In the genomic region with DNA sequence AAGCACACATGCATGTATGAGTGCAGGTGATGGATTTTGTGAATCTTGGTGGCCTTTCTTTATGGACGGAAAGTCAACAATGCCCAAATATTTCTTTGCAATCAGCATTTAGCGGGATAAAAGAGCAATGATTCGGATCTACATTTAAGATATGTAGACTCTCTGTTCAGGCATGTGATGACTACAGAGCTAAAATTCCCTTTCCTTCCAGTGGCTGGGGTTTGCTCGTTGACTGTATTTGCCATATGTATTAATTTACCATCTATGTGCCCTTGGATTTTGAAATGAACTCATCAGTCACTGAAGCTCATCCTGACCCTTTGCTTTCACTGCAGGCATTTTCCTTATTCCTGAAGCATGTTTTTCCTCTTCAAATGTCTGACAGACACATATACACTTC, we compare ENCODE assay signal across 16 cellular contexts. TPM values are rescaled to one million over a fixed set of nuclear protein-coding genes. Genes with fewer than 3 reads are reported as not detected.
DNase-seq lines count a peak whose midpoint lies in the region; ATAC-seq, FAIRE-seq and TF ChIP-seq lines count a peak whose summit lies in the region.
"Had no signal": no experiment of that assay in that cellular context is flagged by ENCODE, and none has a peak within 500 bp of the region (broad histone marks: within the 10 kb centered on the region; RNA-seq: fewer than 3 reads in every experiment).

No MANE protein-coding gene starts in this region.

- TF ChIP-seq CTCF in HCT116 (IDR thresholded peaks at IDR 0.05 in 2 of 3, conservative IDR thresholded peaks at IDR 0.05 in 1 of 3; ENCODE audit: borderline replicate concordance in 1 of 3, insufficient read depth in 1 of 3, low read depth in 2 of 3, low read length in 2 of 3) (no peak), mammary epithelial cell (conservative IDR thresholded peaks at IDR 0.05 in 1 of 2, IDR thresholded peaks at IDR 0.05 in 1 of 2; ENCODE audit: extremely low read depth in 1 of 2, insufficient read depth in 1 of 2, low read depth in 1 of 2, low read length in 2 of 2) (no peak), keratinocyte (optimal IDR thresholded peaks at IDR 0.05 in 1 of 3, IDR thresholded peaks at IDR 0.05 in 1 of 3, conservative IDR thresholded peaks at IDR 0.05 in 1 of 3; ENCODE audit: extremely low read depth in 1 of 3, insufficient read depth in 2 of 3, low read length in 3 of 3) (no peak)

- no peak for TF ChIP-seq RAD21 in HCT116 (IDR thresholded peaks at IDR 0.05; ENCODE audit: low read depth)

- no TSS peak for BruUV-seq in HCT116 (replicated peaks; lab: Mats Ljungman, UMichigan)
- BruUV-seq in mammary epithelial cell (replicated peaks; lab: Mats Ljungman, UMichigan) = no TSS peak

- dilution Hi-C loops in mammary epithelial cell (cut with HindIII; ENCODE audit: low sequenced_read_pairs) = loop anchor here (5.0 to 10.0 kb wide), 4 partner anchors 35 to 438 kb away; no protein-coding TSS in a partner anchor
- dilution Hi-C loops in keratinocyte (cut with MboI; ENCODE audit: extremely low pct_ligation_motif_present, low sequenced_read_pairs) = no loop called here

- ATAC-seq in HCT116 = no peak
- ATAC-seq in GM19452 (IDR thresholded peaks at IDR 0.05; ENCODE audit: unreplicated experiment) = no peak
- ATAC-seq in GM18870 (IDR thresholded peaks at IDR 0.05; ENCODE audit: unreplicated experiment) = no peak

- in situ Hi-C loops in mammary epithelial cell (cut with MboI; ENCODE audit: low sequenced_read_pairs in 2 of 2) = loop anchor here (5.0 to 25.0 kb wide), 3 partner anchors 55 to 445 kb away; no protein-coding TSS in a partner anchor

- no peaks in the 10 kb centered on the region for H3K9me2 ChIP-seq in HCT116 (ENCODE audit: insufficient read depth)

- TF ChIP-seq POLR2A in HCT116 (IDR thresholded peaks at IDR 0.05; ENCODE audit: borderline replicate concordance, extremely low read depth, insufficient read depth, insufficient read length) = no peak

- no peaks in the 10 kb centered on the region for H3K9me3 ChIP-seq in HCT116 (ENCODE audit: control insufficient read depth in 1 of 2, insufficient read depth in 1 of 2, low read depth in 1 of 2, low read length in 2 of 2)
- H3K9me3 ChIP-seq in mammary epithelial cell (replicated peaks; ENCODE audit: insufficient read depth, low read length) = no peaks in the 10 kb centered on the region
- H3K9me3 ChIP-seq in keratinocyte (ENCODE audit: control insufficient read depth, low read depth, low read length) = no peaks in the 10 kb centered on the region

- intact Hi-C loops in HCT116 (cut with micrococcal nuclease) (loop anchor here (5.0 to 10.0 kb wide), 2 partner anchors 402 to 445 kb away; no protein-coding TSS in a partner anchor), mammary epithelial cell (cut with micrococcal nuclease) (loop anchor here (1.0 kb wide), 1 partner anchor 81 kb away; no protein-coding TSS in a partner anchor)

- peak overlapping the region; percentile 13; the same call in 1 of the 2 replicates for H3K4me2 ChIP-seq in HCT116 (ENCODE audit: low read length)
- peak overlapping the region; percentile 96 for H3K4me2 ChIP-seq in mammary epithelial cell (ENCODE audit: insufficient read depth, low read depth, low read length)
- peak overlapping the region; percentile 77 for H3K4me2 ChIP-seq in keratinocyte (ENCODE audit: control insufficient read depth, extremely low read depth, insufficient read depth, low read depth, low read length)

- H3K9me1 ChIP-seq in keratinocyte (ENCODE audit: control insufficient read depth, extremely low read depth, insufficient read depth, low read length) = no peaks in the 10 kb centered on the region

- H4K20me1 ChIP-seq in HCT116 (ENCODE audit: insufficient read depth) = no peaks in the 10 kb centered on the region
- H4K20me1 ChIP-seq in mammary epithelial cell (ENCODE audit: insufficient read depth, low read length) = no peaks in the 10 kb centered on the region
- H4K20me1 ChIP-seq in keratinocyte (ENCODE audit: control insufficient read depth, extremely low read depth, insufficient read depth, low read length) = no peaks in the 10 kb centered on the region

- no peak for FAIRE-seq in keratinocyte (lab: Jason Lieb, UNC)

- CTCF ChIA-PET in HCT116 (lab: Charles Lee) (no interaction called here), mammary epithelial cell (lab: Charles Lee; ENCODE audit: low non-redundant PET) (interaction anchor here (0.6 to 1.7 kb wide), 5 partner anchors 99 to 1464 kb away, joined by 5 to 13 read pairs (median 6); no protein-coding TSS in a partner anchor)

- H2AFZ ChIP-seq in HCT116 (ENCODE audit: low read depth, low read length, poor library complexity, severe bottlenecking) (no peak overlapping the region), mammary epithelial cell (ENCODE audit: low read depth, low read length) (no peak overlapping the region), keratinocyte (ENCODE audit: control insufficient read depth, low read length) (no peak overlapping the region)

- H3K36me3 ChIP-seq in HCT116 (ENCODE audit: control insufficient read depth in 1 of 2, insufficient read depth in 2 of 2, low read length in 2 of 2) (peaks cover 3 to 45% of the 10 kb centered on the region in 2 experiments; a peak in 2 of 4 replicates), mammary epithelial cell (ENCODE audit: insufficient read depth, low read length) (peaks cover 7% of the 10 kb centered on the region), keratinocyte (ENCODE audit: control insufficient read depth in 2 of 2, extremely low read depth in 1 of 2, insufficient read depth in 2 of 2, low read length in 2 of 2) (peaks cover 1 to 8% of the 10 kb centered on the region in 2 experiments)

- POLR2A ChIA-PET in HCT116 (lab: Charles Lee) = no interaction called here

- peak overlapping the region; percentile 70 for H3K27ac ChIP-seq in HCT116 (ENCODE audit: low read depth, low read length)
- H3K27ac ChIP-seq in mammary epithelial cell (ENCODE audit: insufficient read depth, low read depth, low read length) = peak overlapping the region; percentile 67
- peak overlapping the region; percentile 37 for H3K27ac ChIP-seq in keratinocyte (ENCODE audit: control insufficient read depth, insufficient read depth, low read length)
- peak overlapping the region; percentile 97 for H3K27ac ChIP-seq in temporal lobe (ENCODE audit: low read depth, low read length)

- no peaks in the 10 kb centered on the region for H3K27me3 ChIP-seq in HCT116 (ENCODE audit: insufficient read depth, low read length)
- no peaks in the 10 kb centered on the region for H3K27me3 ChIP-seq in mammary epithelial cell (ENCODE audit: insufficient read depth, low read length)
- H3K27me3 ChIP-seq in keratinocyte (ENCODE audit: control insufficient read depth, extremely low read depth, insufficient read depth, low read length) = no peaks in the 10 kb centered on the region

- H3K9ac ChIP-seq in HCT116 (ENCODE audit: low read length) = no peak overlapping the region
- no peak overlapping the region for H3K9ac ChIP-seq in mammary epithelial cell (ENCODE audit: insufficient read depth, low read length)
- no peak overlapping the region for H3K9ac ChIP-seq in keratinocyte (ENCODE audit: control insufficient read depth, extremely low read depth, insufficient read depth, low read length)

- H3K4me1 ChIP-seq in HCT116 (ENCODE audit: control insufficient read depth in 1 of 2, insufficient read depth in 2 of 2, low read length in 2 of 2) (peaks cover 67 to 90% of the 10 kb centered on the region in 2 experiments), mammary epithelial cell (ENCODE audit: insufficient read depth, low read length) (peaks cover 54% of the 10 kb centered on the region), keratinocyte (ENCODE audit: control insufficient read depth, extremely low read depth, insufficient read depth, low read length) (peaks cover 68% of the 10 kb centered on the region)

- no peak overlapping the region for H3K4me3 ChIP-seq in HCT116 (replicated peaks in 1 of 2; ENCODE audit: low read depth in 1 of 2, low read length in 2 of 2)
- H3K4me3 ChIP-seq in mammary epithelial cell (replicated peaks in 1 of 3; ENCODE audit: insufficient read depth in 1 of 3, low read depth in 2 of 3, low read length in 3 of 3) = peak overlapping the region in 1 of 3 experiments; percentile 72
- H3K4me3 ChIP-seq in keratinocyte (ENCODE audit: control insufficient read depth in 2 of 3, extremely low read depth in 1 of 3, insufficient read depth in 2 of 3, low read depth in 1 of 3, low read length in 3 of 3) = no peak overlapping the region

- H3K79me2 ChIP-seq in HCT116 (ENCODE audit: insufficient read depth, low read length) = peaks cover 100% of the 10 kb centered on the region
- H3K79me2 ChIP-seq in mammary epithelial cell (ENCODE audit: insufficient read depth, low read length) = peaks cover 98% of the 10 kb centered on the region
- H3K79me2 ChIP-seq in keratinocyte (ENCODE audit: control insufficient read depth, insufficient read depth, low read length) = peaks cover 28% of the 10 kb centered on the region

- 75% methylated on average over 4 of the region's 4 CpGs for WGBS in mammary epithelial cell (ENCODE audit: low coverage, missing lambda C conversion rate)

- RAD21 ChIA-PET in HCT116 (lab: Charles Lee; ENCODE audit: low non-redundant PET in 1 of 2, low total read pairs in 2 of 2, uncharacterized antibody in 2 of 2, unreplicated experiment in 2 of 2) = no interaction called here

- DNase-seq in HCT116 (ENCODE audit: low read depth, low spot score) (no peak), mammary epithelial cell (no peak), keratinocyte (ENCODE audit: low read depth, low spot score) (no peak), COLO668 (lab: John Stamatoyannopoulos, UW; ENCODE audit: unreplicated experiment) (no peak), NCI-H1048 (lab: John Stamatoyannopoulos, UW) (no peak)
- DNase-seq: activated CD4-positive, alpha-beta T cell treated with anti-CD3 and anti-CD28 coated beads for 48 hours; activated T-cell treated with anti-CD3 and anti-CD28 coated beads, Interleukin-2, amount 50 U/mL, for 48 hours; erythroblast; MV-4-11; NCI-H2171; stimulated activated CD8-positive, alpha-beta memory T cell treated with anti-CD3 and anti-CD28 coated beads, Interleukin-4, amount 100 ng/mL, for 48 hours; T-helper 1 cell had no signal

TF ChIP-seq in HCT116, 20 proteins besides CTCF, POLR2A, EP300 and RAD21 (continues in another document):
- no peak for TF ChIP-seq EZH2 (IDR thresholded peaks at IDR 0.05)
- TF ChIP-seq YY1 (IDR thresholded peaks at IDR 0.05; ENCODE audit: extremely low read depth, insufficient replicate concordance, low read depth, low read length) = no peak

RNA-seq across cellular contexts. Expression of gene BLID, which starts 13.6 kb away (rescaled TPM):
- 8.9 TPM for total RNA-seq in HCT116 (2021; ENCODE audit: unreplicated experiment)
- 0.34 and 0.35 TPM in 2 replicates for polyA plus RNA-seq in HCT116 (2012)
- total RNA-seq in mammary epithelial cell = 1 to 10 TPM; 5.2 to 5.6 TPM
- polyA plus RNA-seq in mammary epithelial cell = not detected
- polyA minus RNA-seq in mammary epithelial cell = not detected
- 0.18 TPM in 1 of 3 replicates, not detected in the others for polyA plus RNA-seq in keratinocyte
- not detected for polyA plus RNA-seq in keratinocyte (2011; ENCODE audit: low read depth)
- not detected in 2 replicates for polyA plus RNA-seq in keratinocyte (2011; cell fraction: cytosol; rRNA removed)
- polyA plus RNA-seq in keratinocyte (2011; cell fraction: nucleus; rRNA removed) = 0.49 and 0.75 TPM in 2 replicates
- polyA plus RNA-seq in keratinocyte (2012; ENCODE audit: low replicate concordance) = not detected in 2 replicates
- 2.0 to 11.3 TPM in 2 of 3 replicates, not detected in the other for polyA minus RNA-seq in keratinocyte
- polyA minus RNA-seq in keratinocyte (2011; cell fraction: cytosol; rRNA and poly(A)+ RNA removed) = not detected
- polyA minus RNA-seq in keratinocyte (2011; cell fraction: nucleus; rRNA and poly(A)+ RNA removed) = 5.9 and 9.7 TPM in 2 replicates
- total RNA-seq in temporal lobe = 5.9 TPM
- total RNA-seq: kidney epithelial cell had no signal

Comparison
In these comparisons a context has a peak if more than half of its experiments do, and no peak if none do; other contexts are left out.
1. H3K27ac ChIP-seq: peak in every context shown above with its lines; median percentile 97 in temporal lobe; 70 in HCT116; 67 in mammary epithelial cell; 37 in keratinocyte.
2. H3K4me2 ChIP-seq: peak in every context shown above with its lines; median percentile 96 in mammary epithelial cell; 77 in keratinocyte; 13 in HCT116.